ENCODE assay signal across 1 cellular context in the genomic region with DNA sequence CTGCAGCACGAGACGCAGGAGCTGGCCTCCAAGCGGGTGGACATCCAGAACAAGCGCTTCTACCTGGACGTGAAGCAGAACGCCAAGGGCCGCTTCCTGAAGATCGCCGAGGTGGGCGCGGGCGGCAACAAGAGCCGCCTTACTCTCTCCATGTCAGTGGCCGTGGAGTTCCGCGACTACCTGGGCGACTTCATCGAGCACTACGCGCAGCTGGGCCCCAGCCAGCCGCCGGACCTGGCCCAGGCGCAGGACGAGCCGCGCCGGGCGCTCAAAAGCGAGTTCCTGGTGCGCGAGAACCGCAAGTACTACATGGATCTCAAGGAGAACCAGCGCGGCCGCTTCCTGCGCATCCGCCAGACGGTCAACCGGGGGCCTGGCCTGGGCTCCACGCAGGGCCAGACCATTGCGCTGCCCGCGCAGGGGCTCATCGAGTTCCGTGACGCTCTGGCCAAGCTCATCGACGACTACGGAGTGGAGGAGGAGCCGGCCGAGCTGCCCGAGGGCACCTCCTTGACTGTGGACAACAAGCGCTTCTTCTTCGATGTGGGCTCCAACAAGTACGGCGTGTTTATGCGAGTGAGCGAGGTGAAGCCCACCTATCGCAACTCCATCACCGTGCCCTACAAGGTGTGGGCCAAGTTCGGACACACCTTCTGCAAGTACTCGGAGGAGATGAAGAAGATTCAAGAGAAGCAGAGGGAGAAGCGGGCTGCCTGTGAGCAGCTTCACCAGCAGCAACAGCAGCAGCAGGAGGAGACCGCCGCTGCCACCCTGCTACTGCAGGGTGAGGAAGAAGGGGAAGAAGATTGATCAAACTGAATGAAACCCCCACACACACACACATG.
TF ChIP-seq lines count a peak whose summit lies in the region.

No MANE protein-coding gene starts in this region.

TF ChIP-seq in HEK293, 187 proteins besides CTCF, POLR2A, EP300 and RAD21 (continued from another document):
- TF ChIP-seq, protein P1, sequence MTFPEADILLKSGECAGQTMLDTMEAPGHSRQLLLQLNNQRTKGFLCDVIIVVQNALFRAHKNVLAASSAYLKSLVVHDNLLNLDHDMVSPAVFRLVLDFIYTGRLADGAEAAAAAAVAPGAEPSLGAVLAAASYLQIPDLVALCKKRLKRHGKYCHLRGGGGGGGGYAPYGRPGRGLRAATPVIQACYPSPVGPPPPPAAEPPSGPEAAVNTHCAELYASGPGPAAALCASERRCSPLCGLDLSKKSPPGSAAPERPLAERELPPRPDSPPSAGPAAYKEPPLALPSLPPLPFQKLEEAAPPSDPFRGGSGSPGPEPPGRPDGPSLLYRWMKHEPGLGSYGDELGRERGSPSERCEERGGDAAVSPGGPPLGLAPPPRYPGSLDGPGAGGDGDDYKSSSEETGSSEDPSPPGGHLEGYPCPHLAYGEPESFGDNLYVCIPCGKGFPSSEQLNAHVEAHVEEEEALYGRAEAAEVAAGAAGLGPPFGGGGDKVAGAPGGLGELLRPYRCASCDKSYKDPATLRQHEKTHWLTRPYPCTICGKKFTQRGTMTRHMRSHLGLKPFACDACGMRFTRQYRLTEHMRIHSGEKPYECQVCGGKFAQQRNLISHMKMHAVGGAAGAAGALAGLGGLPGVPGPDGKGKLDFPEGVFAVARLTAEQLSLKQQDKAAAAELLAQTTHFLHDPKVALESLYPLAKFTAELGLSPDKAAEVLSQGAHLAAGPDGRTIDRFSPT (tag by site-specific recombination; IDR thresholded peaks at IDR 0.05): no peak
- TF ChIP-seq ZNF571 (tag by site-specific recombination; IDR thresholded peaks at IDR 0.05) (no peak), ZNF23 (tag by site-specific recombination; IDR thresholded peaks at IDR 0.05; ENCODE audit: borderline replicate concordance) (no peak), ZNF830 (tag by site-specific recombination; IDR thresholded peaks at IDR 0.05; ENCODE audit: low read depth) (no peak), ZNF10 (tag by site-specific recombination; IDR thresholded peaks at IDR 0.05) (peak; percentile 53; the same call in 1 of the 2 replicates), ZNF747 (tag by site-specific recombination; IDR thresholded peaks at IDR 0.05) (no peak), HOXC10 (CRISPR knock-in tag; IDR thresholded peaks at IDR 0.05) (no peak), KLF8 (tag by site-specific recombination; IDR thresholded peaks at IDR 0.05) (0 out of 2 replicates have a peak, but pooled peaks have one; percentile 10), YY1 (tag by site-specific recombination; IDR thresholded peaks at IDR 0.05) (no peak), SP2 (tag by site-specific recombination; IDR thresholded peaks at IDR 0.05) (no peak), ZNF561 (tag by site-specific recombination; IDR thresholded peaks at IDR 0.05; ENCODE audit: borderline replicate concordance) (no peak)
- TF ChIP-seq, protein P2, sequence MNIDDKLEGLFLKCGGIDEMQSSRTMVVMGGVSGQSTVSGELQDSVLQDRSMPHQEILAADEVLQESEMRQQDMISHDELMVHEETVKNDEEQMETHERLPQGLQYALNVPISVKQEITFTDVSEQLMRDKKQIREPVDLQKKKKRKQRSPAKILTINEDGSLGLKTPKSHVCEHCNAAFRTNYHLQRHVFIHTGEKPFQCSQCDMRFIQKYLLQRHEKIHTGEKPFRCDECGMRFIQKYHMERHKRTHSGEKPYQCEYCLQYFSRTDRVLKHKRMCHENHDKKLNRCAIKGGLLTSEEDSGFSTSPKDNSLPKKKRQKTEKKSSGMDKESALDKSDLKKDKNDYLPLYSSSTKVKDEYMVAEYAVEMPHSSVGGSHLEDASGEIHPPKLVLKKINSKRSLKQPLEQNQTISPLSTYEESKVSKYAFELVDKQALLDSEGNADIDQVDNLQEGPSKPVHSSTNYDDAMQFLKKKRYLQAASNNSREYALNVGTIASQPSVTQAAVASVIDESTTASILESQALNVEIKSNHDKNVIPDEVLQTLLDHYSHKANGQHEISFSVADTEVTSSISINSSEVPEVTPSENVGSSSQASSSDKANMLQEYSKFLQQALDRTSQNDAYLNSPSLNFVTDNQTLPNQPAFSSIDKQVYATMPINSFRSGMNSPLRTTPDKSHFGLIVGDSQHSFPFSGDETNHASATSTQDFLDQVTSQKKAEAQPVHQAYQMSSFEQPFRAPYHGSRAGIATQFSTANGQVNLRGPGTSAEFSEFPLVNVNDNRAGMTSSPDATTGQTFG (tag by site-specific recombination; IDR thresholded peaks at IDR 0.05; ENCODE audit: borderline replicate concordance): no peak
- TF ChIP-seq, protein P3, sequence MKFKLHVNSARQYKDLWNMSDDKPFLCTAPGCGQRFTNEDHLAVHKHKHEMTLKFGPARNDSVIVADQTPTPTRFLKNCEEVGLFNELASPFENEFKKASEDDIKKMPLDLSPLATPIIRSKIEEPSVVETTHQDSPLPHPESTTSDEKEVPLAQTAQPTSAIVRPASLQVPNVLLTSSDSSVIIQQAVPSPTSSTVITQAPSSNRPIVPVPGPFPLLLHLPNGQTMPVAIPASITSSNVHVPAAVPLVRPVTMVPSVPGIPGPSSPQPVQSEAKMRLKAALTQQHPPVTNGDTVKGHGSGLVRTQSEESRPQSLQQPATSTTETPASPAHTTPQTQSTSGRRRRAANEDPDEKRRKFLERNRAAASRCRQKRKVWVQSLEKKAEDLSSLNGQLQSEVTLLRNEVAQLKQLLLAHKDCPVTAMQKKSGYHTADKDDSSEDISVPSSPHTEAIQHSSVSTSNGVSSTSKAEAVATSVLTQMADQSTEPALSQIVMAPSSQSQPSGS (tag by site-specific recombination; IDR thresholded peaks at IDR 0.05; ENCODE audit: low read depth): no peak
- TF ChIP-seq, protein P4, sequence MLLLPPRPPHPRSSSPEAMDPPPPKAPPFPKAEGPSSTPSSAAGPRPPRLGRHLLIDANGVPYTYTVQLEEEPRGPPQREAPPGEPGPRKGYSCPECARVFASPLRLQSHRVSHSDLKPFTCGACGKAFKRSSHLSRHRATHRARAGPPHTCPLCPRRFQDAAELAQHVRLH (tag by site-specific recombination; IDR thresholded peaks at IDR 0.05): no peak
